ENCODE assay signal across 35 cellular contexts in the genomic region with DNA sequence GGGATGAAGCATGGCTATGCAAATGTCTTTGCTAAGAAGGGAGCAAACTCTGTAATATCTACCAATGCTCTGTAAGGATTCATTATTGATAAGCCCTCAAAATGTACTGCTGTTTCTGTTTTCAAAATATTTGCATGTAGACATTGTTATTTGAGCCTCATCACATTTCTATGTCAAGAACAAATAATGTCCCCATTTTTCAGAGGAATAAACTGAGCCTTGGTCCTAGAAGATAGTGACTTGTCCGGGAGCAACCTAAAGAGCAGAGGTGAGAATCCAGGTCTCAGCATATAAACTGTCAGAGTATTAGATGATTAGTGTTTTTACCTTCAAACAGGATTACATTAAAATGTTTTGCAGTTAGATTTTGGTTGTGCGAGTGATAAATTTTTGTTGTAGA.
"Had no signal": no experiment of that assay in that cellular context is flagged by ENCODE, and none has a peak within 500 bp of the region (broad histone marks: within the 10 kb centered on the region; RNA-seq: fewer than 3 reads in every experiment).

No MANE protein-coding gene starts in this region.

- H3K9me3 ChIP-seq: MG63 had no signal

- H3K27me3 ChIP-seq: MG63 had no signal

- H3K36me3 ChIP-seq: MG63 had no signal

- DNase-seq: Karpas-422, Kasumi-1, MG63, MM.1S, MV-4-11, NCI-H1048, NCI-H1092, NCI-H1092 treated with DMSO at 0.1 percent for 48 hours, NCI-H1105, NCI-H1105 treated with DMSO at 0.1 percent for 48 hours, NCI-H1417, NCI-H1417 treated with DMSO at 0.1 percent for 48 hours, NCI-H1436, NCI-H1436 treated with DMSO at 0.1 percent for 48 hours, NCI-H146, NCI-H1694, NCI-H1694 treated with DMSO at 0.1 percent for 48 hours, NCI-H187, NCI-H187 treated with DMSO at 0.1 percent for 48 hours, NCI-H1930, NCI-H2029, NCI-H2029 treated with DMSO at 0.1 percent for 48 hours, NCI-H2081, NCI-H2081 treated with DMSO at 0.1 percent for 48 hours, NCI-H2107, NCI-H2171, NCI-H2171 treated with DMSO at 0.1 percent for 48 hours, NCI-H2227 treated with DMSO at 0.1 percent for 48 hours, NCI-H226, NCI-H345, NCI-H446, NCI-H446 treated with DMSO at 0.1 percent for 48 hours, NCI-H510A, NCI-H510A treated with DMSO at 0.1 percent for 48 hours, NCI-H524 had no signal

- H3K4me3 ChIP-seq: MG63 had no signal
